1 cellular context compared by ENCODE assay signal in the genomic region with DNA sequence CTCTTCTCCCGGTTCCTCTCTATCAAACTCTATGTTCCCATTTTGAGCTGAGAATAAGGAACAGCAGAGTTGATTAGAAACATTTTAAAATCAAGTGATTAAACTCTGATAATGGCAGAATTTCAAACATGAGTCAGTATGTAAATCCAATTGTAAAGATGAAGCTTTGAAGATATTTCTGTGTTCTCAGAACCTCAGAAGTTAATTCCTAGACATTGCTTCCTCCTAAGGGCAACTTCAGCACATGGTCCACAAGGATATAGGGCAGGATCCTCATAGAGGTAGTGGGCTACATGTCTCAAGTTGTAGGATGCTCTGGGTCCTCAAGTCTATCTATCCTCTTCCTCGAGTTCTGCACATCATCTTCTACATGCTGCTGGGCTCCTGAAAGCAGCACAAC.
TF ChIP-seq lines count a peak whose summit lies in the region.

No MANE protein-coding gene starts in this region.

TF ChIP-seq in GM12878, 131 proteins besides CTCF, POLR2A, EP300 and RAD21:
- TF ChIP-seq, protein P1, sequence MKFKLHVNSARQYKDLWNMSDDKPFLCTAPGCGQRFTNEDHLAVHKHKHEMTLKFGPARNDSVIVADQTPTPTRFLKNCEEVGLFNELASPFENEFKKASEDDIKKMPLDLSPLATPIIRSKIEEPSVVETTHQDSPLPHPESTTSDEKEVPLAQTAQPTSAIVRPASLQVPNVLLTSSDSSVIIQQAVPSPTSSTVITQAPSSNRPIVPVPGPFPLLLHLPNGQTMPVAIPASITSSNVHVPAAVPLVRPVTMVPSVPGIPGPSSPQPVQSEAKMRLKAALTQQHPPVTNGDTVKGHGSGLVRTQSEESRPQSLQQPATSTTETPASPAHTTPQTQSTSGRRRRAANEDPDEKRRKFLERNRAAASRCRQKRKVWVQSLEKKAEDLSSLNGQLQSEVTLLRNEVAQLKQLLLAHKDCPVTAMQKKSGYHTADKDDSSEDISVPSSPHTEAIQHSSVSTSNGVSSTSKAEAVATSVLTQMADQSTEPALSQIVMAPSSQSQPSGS (IDR thresholded peaks at IDR 0.05; ENCODE audit: low read length): no peak
- TF ChIP-seq SUPT20H (IDR thresholded peaks at IDR 0.05; ENCODE audit: borderline replicate concordance, control insufficient read depth, low read depth, low read length) (no peak), ASH2L (IDR thresholded peaks at IDR 0.05; ENCODE audit: borderline replicate concordance, low read depth) (no peak), DPF2 (IDR thresholded peaks at IDR 0.05) (0 out of 2 replicates have a peak, but pooled peaks have one; percentile 2), BACH1 (IDR thresholded peaks at IDR 0.05; ENCODE audit: borderline replicate concordance) (no peak)
- TF ChIP-seq, protein P2, sequence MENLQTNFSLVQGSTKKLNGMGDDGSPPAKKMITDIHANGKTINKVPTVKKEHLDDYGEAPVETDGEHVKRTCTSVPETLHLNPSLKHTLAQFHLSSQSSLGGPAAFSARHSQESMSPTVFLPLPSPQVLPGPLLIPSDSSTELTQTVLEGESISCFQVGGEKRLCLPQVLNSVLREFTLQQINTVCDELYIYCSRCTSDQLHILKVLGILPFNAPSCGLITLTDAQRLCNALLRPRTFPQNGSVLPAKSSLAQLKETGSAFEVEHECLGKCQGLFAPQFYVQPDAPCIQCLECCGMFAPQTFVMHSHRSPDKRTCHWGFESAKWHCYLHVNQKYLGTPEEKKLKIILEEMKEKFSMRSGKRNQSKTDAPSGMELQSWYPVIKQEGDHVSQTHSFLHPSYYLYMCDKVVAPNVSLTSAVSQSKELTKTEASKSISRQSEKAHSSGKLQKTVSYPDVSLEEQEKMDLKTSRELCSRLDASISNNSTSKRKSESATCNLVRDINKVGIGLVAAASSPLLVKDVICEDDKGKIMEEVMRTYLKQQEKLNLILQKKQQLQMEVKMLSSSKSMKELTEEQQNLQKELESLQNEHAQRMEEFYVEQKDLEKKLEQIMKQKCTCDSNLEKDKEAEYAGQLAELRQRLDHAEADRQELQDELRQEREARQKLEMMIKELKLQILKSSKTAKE (IDR thresholded peaks at IDR 0.05; ENCODE audit: low read depth, poor library complexity, severe bottlenecking): no peak
- TF ChIP-seq, protein P3, sequence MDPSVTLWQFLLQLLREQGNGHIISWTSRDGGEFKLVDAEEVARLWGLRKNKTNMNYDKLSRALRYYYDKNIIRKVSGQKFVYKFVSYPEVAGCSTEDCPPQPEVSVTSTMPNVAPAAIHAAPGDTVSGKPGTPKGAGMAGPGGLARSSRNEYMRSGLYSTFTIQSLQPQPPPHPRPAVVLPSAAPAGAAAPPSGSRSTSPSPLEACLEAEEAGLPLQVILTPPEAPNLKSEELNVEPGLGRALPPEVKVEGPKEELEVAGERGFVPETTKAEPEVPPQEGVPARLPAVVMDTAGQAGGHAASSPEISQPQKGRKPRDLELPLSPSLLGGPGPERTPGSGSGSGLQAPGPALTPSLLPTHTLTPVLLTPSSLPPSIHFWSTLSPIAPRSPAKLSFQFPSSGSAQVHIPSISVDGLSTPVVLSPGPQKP (IDR thresholded peaks at IDR 0.05; ENCODE audit: low read depth, low read length): 0 out of 2 replicates have a peak, but pooled peaks have one; percentile 5
